1 cellular context compared by ENCODE assay signal in genomic region chr6:67608099-67608749, GRCh38.
TF ChIP-seq lines count a peak whose summit lies in the region.

No MANE protein-coding gene starts in this region.

TF ChIP-seq in HepG2, 621 proteins besides CTCF, POLR2A, EP300 and RAD21 (continued from another document):
- TF ChIP-seq ZNF264 (CRISPR knock-in tag; IDR thresholded peaks at IDR 0.05) (no peak), ZBTB21 (CRISPR knock-in tag; IDR thresholded peaks at IDR 0.05) (no peak), WIZ (CRISPR knock-in tag; IDR thresholded peaks at IDR 0.05) (no peak), ZNF512 (CRISPR knock-in tag; IDR thresholded peaks at IDR 0.05) (no peak)
TF ChIP-seq in HepG2: peak in this region for 0.
